In genomic region chr16:89565506-89566372, GRCh38 we compare ENCODE assay signal across 9 cellular contexts. TPM values are rescaled to one million over a fixed set of nuclear protein-coding genes. Genes with fewer than 3 reads are reported as not detected.
A peak's percentile ranks its signal among the peaks of the same experiment; 100 is the strongest.
DNase-seq lines count a peak whose midpoint lies in the region; ATAC-seq, FAIRE-seq and TF ChIP-seq lines count a peak whose summit lies in the region.
"Had no signal": no experiment of that assay in that cellular context is flagged by ENCODE, and none has a peak within 500 bp of the region (broad histone marks: within the 10 kb centered on the region; RNA-seq: fewer than 3 reads in every experiment).

No MANE protein-coding gene starts in this region.

- CTCF ChIA-PET in K562 (lab: Yijun Ruan, JAX; ENCODE audit: low intra/inter-chr PET ratio) = no interaction called here

- BruUV-seq in K562 (replicated peaks; lab: Mats Ljungman, UMichigan) = no TSS peak

- in situ Hi-C loops in Caki2 (cut with HindIII; ENCODE audit: low pct_unique_long_range_greater_than_20kb, low sequenced_read_pairs) = no loop called here
- in situ Hi-C loops in K562 (cut with MboI) = no loop called here

- H3K27ac Mint-ChIP-seq in immature natural killer cell = peak overlapping the region in 4 of 6 donors; percentile 35 to 77 (median 46)

- peak overlapping the region; percentile 99 for H3K4me2 ChIP-seq in K562 (ENCODE audit: insufficient read depth, low read length)

- H3K9me3 ChIP-seq in HUES6 (ENCODE audit: control insufficient read depth, insufficient read depth, low read depth, low read length) (no peaks in the 10 kb centered on the region), K562 (replicated peaks; ENCODE audit: control insufficient read depth, insufficient read depth, low read depth, low read length) (0 out of 2 replicates have a peak, but pooled peaks cover 2% of the 10 kb centered on the region)

- TF ChIP-seq POLR2A in K562 (conservative IDR thresholded peaks at IDR 0.05) = peak; percentile 44

- peaks cover 6% of the 10 kb centered on the region; the same call in 1 of the 2 replicates for H3K27me3 ChIP-seq in HUES6 (ENCODE audit: control insufficient read depth, insufficient read depth, low read length)
- H3K27me3 ChIP-seq in K562 (ENCODE audit: control insufficient read depth in 2 of 2, insufficient read depth in 2 of 2, low read length in 2 of 2) = no peaks in the 10 kb centered on the region; a peak in 1 of 5 replicates

- peak overlapping the region; percentile 36 for H3K9ac ChIP-seq in HUES6 (ENCODE audit: low read length)
- peak overlapping the region; percentile 17 to 90; a peak in 3 of 4 replicates for H3K9ac ChIP-seq in K562 (ENCODE audit: insufficient read depth in 1 of 2, low read depth in 2 of 2, low read length in 2 of 2)

- DNase-seq in Caki2 (ENCODE audit: low read depth) (peak; percentile 75), SKM-1 treated with dmso at 0.1 percent for 144 hours (lab: John Stamatoyannopoulos, UW; ENCODE audit: unreplicated experiment) (peak; percentile 63), K562 (ENCODE audit: extremely low read depth in 1 of 4, low spot score in 3 of 4) (peak; percentile 59 to 81 (median 61)), immature natural killer cell (peak; percentile 20 to 36 (median 30))
- DNase-seq in stimulated activated CD4-positive, alpha-beta T cell treated with anti-CD3 and anti-CD28 coated beads, Interleukin-4, amount 100 ng/mL, for 1 hour = peak; percentile 61

- peaks cover 11 to 26% (median 15%) of the 10 kb centered on the region in 3 donors for H3K36me3 Mint-ChIP-seq in immature natural killer cell

- peaks cover 6% of the 10 kb centered on the region for H3K9me1 ChIP-seq in K562 (ENCODE audit: control insufficient read depth, insufficient read depth, low read length)

- POLR2A ChIA-PET in K562 (lab: Yijun Ruan, JAX) = interaction anchor here (0.5 to 2.7 kb wide), 10 partner anchors 8 to 1925 kb away, joined by 3 to 15 read pairs (median 4); partner anchors contain the start of genes CPNE7 and VPS9D1

- peaks cover 43% of the 10 kb centered on the region for H3K36me3 ChIP-seq in HUES6 (ENCODE audit: control insufficient read depth, insufficient read depth, low read length)
- peaks cover 40% of the 10 kb centered on the region for H3K36me3 ChIP-seq in K562 (ENCODE audit: control insufficient read depth, insufficient read depth, low read length)

- peaks cover 39% of the 10 kb centered on the region for H3K79me2 ChIP-seq in K562 (ENCODE audit: control insufficient read depth, insufficient read depth, low read length)

- peak overlapping the region; percentile 51 for H3K4me3 ChIP-seq in HUES6 (ENCODE audit: low read depth, low read length)
- peak overlapping the region; percentile 7; the same call in 1 of the 2 replicates for H3K4me3 ChIP-seq in K562

- peaks cover 0 to 16% (median 0%) of the 10 kb centered on the region in 3 donors for H3K27me3 Mint-ChIP-seq in immature natural killer cell (ENCODE audit: low read depth in 3 of 3)

- H3K4me3 Mint-ChIP-seq in immature natural killer cell = peak overlapping the region; percentile 50 to 75 (median 60)

- H3K9me3 Mint-ChIP-seq in immature natural killer cell = no peaks in the 10 kb centered on the region

- peak; percentile 51 to 83 (median 56) for TF ChIP-seq CTCF in K562 (IDR thresholded peaks at IDR 0.05 in 2 of 3, conservative IDR thresholded peaks at IDR 0.05 in 1 of 3; ENCODE audit: insufficient read depth in 2 of 3, low read depth in 1 of 3, low read length in 3 of 3)

- intact Hi-C loops in K562 (cut with micrococcal nuclease) = loop anchor here (10.0 kb wide), 1 partner anchor 761 kb away; the partner anchor contains the start of gene CDT1

- H3K4me1 ChIP-seq in HUES6 (ENCODE audit: control insufficient read depth, insufficient read depth, low read length) (peaks cover 39% of the 10 kb centered on the region), K562 (replicated peaks in 1 of 2; ENCODE audit: control insufficient read depth in 2 of 2, insufficient read depth in 2 of 2, low read length in 2 of 2) (peaks cover 39 to 65% of the 10 kb centered on the region in 2 experiments)

- WGBS in K562 (ENCODE audit: insufficient coverage, low coverage, missing lambda C conversion rate) = 1% methylated on average over 46 of the region's 46 CpGs

- ATAC-seq in K562 (peak; percentile 58), HG02759 (IDR thresholded peaks at IDR 0.05; ENCODE audit: unreplicated experiment) (no peak), HG02870 (IDR thresholded peaks at IDR 0.05; ENCODE audit: unreplicated experiment) (no peak)

- peaks cover 60% of the 10 kb centered on the region for H4K20me1 ChIP-seq in K562 (replicated peaks; ENCODE audit: control insufficient read depth, insufficient read depth, low read length)

- H3K27ac ChIP-seq in HUES6 (ENCODE audit: low read depth, low read length) (no peak overlapping the region), K562 (ENCODE audit: extremely low read depth, low read depth, low read length) (peak overlapping the region; percentile 21; the same call in 1 of the 3 replicates)

- H2AFZ ChIP-seq in K562 (ENCODE audit: low read depth, low read length) = peak overlapping the region; percentile 10; the same call in 1 of the 2 replicates

- TF ChIP-seq EP300 in K562 (IDR thresholded peaks at IDR 0.05; ENCODE audit: low read length) = no peak

- TF ChIP-seq RAD21 in K562 (CRISPR knock-in tag; conservative IDR thresholded peaks at IDR 0.05 in 1 of 2, IDR thresholded peaks at IDR 0.05 in 1 of 2) = no peak

- FAIRE-seq in K562 (lab: Jason Lieb, UNC) = no peak
- FAIRE-seq: TTC549 had no signal

- peaks cover 36 to 46% of the 10 kb centered on the region in 2 donors for H3K4me1 Mint-ChIP-seq in immature natural killer cell

RNA-seq across cellular contexts. Expression of gene RPL13, which starts 5.3 kb away (rescaled TPM):
- 4,469 and 5,108 TPM in 2 replicates for total RNA-seq in Caki2 (2014; rRNA removed; shearing (Covaris generic); ENCODE audit: low replicate concordance)
- total RNA-seq in K562 (2011; cell fraction: chromatin; rRNA removed; ENCODE audit: low replicate concordance) = 190 and 375 TPM in 2 replicates
- 1,145 and 1,282 TPM in 2 replicates for total RNA-seq in K562 (2011; cell fraction: nucleolus; rRNA removed)
- 741 and 1,472 TPM in 2 replicates for total RNA-seq in K562 (2011; cell fraction: nucleoplasm; rRNA removed)
- total RNA-seq in K562 (2014; rRNA removed) (6,042 and 8,261 TPM in 2 replicates), K562 (2014; rRNA removed; fragmentation: Illumina TruSeq; extraction: Trizol) (916 and 1,208 TPM in 2 replicates), K562 (2015; rRNA removed; fragmentation: Illumina TruSeq; extraction: Trizol) (2,074 and 2,169 TPM in 2 replicates), K562 (2021) (2,859 and 3,283 TPM in 2 replicates)
- polyA plus RNA-seq in K562 (2011; rRNA removed) (1,633 and 2,887 TPM in 2 replicates), K562 (2014; fragmentation: Illumina TruSeq; extraction: Trizol) (1,258 and 1,518 TPM in 2 replicates), K562 (2014; fragmentation: Nextera tagmentation; extraction: Ambion mirVana) (100 to 1,000 TPM; 227 to 348 TPM), K562 (2014; rRNA removed) (4,293 and 4,381 TPM in 2 replicates), immature natural killer cell (1,000 to 10,000 TPM; 1,461 to 3,229 (median 2,406) TPM)
- polyA plus RNA-seq in K562 (2011; cell fraction: cytosol; rRNA removed) = 3,426 and 8,334 TPM in 2 replicates
- 2,104 and 2,686 TPM in 2 replicates for polyA plus RNA-seq in K562 (2011; cell fraction: nucleus; rRNA removed)
- polyA plus RNA-seq in K562 (2012) = 2,765 and 5,488 TPM in 2 replicates
- 413 and 474 TPM in 2 replicates for polyA minus RNA-seq in K562 (2011; rRNA and poly(A)+ RNA removed)
- polyA minus RNA-seq in K562 (2011; cell fraction: cytosol; rRNA and poly(A)+ RNA removed) = 1,370 and 2,343 TPM in 2 replicates
- polyA minus RNA-seq in K562 (2011; cell fraction: nucleus; rRNA and poly(A)+ RNA removed) = 505 and 641 TPM in 2 replicates

RNA-seq across cellular contexts. Expression of gene CPNE7, which starts 9.8 kb away (rescaled TPM):
- 9.4 and 15.9 TPM in 2 replicates for total RNA-seq in Caki2 (2014; rRNA removed; shearing (Covaris generic); ENCODE audit: low replicate concordance)
- 170 and 336 TPM in 2 replicates for total RNA-seq in K562 (2011; cell fraction: chromatin; rRNA removed; ENCODE audit: low replicate concordance)
- total RNA-seq in K562 (2011; cell fraction: nucleolus; rRNA removed) = 170 and 181 TPM in 2 replicates
- total RNA-seq in K562 (2011; cell fraction: nucleoplasm; rRNA removed) = 123 and 131 TPM in 2 replicates
- total RNA-seq in K562 (2014; rRNA removed) (46.8 and 63.6 TPM in 2 replicates), K562 (2014; rRNA removed; fragmentation: Illumina TruSeq; extraction: Trizol) (16.2 and 18.8 TPM in 2 replicates), K562 (2015; rRNA removed; fragmentation: Illumina TruSeq; extraction: Trizol) (16.9 and 18.5 TPM in 2 replicates), K562 (2021) (58.8 and 73.4 TPM in 2 replicates)
- polyA plus RNA-seq in K562 (2011; rRNA removed) (32.7 and 33.6 TPM in 2 replicates), K562 (2014; fragmentation: Illumina TruSeq; extraction: Trizol) (31.5 and 39.1 TPM in 2 replicates), K562 (2014; fragmentation: Nextera tagmentation; extraction: Ambion mirVana) (1 to 10 TPM in 1 of 2 experiments, under 1 TPM in 1; 0.30 to 1.9 TPM), K562 (2014; rRNA removed) (67.3 and 78.1 TPM in 2 replicates), immature natural killer cell (1 to 10 TPM in 2 of 3 donors, not detected in 1; 1.9 to 5.1 TPM)
- polyA plus RNA-seq in K562 (2011; cell fraction: cytosol; rRNA removed) = 19.6 and 36.0 TPM in 2 replicates
- 330 and 699 TPM in 2 replicates for polyA plus RNA-seq in K562 (2011; cell fraction: nucleus; rRNA removed)
- 44.5 and 48.7 TPM in 2 replicates for polyA plus RNA-seq in K562 (2012)
- polyA minus RNA-seq in K562 (2011; rRNA and poly(A)+ RNA removed) = 9.2 TPM in 2 replicates
- 10.7 and 11.9 TPM in 2 replicates for polyA minus RNA-seq in K562 (2011; cell fraction: cytosol; rRNA and poly(A)+ RNA removed)
- 34.3 and 47.3 TPM in 2 replicates for polyA minus RNA-seq in K562 (2011; cell fraction: nucleus; rRNA and poly(A)+ RNA removed)

RNA-seq across cellular contexts. Expression of gene DPEP1, which starts 47.7 kb away (rescaled TPM):
- not detected in 2 replicates for total RNA-seq in Caki2 (2014; rRNA removed; shearing (Covaris generic); ENCODE audit: low replicate concordance)
- total RNA-seq in K562 (2011; cell fraction: chromatin; rRNA removed; ENCODE audit: low replicate concordance) = 0.23 TPM in 1 of 2 replicates, not detected in the other
- 0.67 and 1.3 TPM in 2 replicates for total RNA-seq in K562 (2011; cell fraction: nucleolus; rRNA removed)
- total RNA-seq in K562 (2011; cell fraction: nucleoplasm; rRNA removed) = 0.46 TPM in 1 of 2 replicates, not detected in the other
- 0.14 TPM in 1 of 2 replicates, not detected in the other for total RNA-seq in K562 (2014; rRNA removed)
- total RNA-seq in K562 (2014; rRNA removed; fragmentation: Illumina TruSeq; extraction: Trizol) = not detected in 2 replicates
- total RNA-seq in K562 (2015; rRNA removed; fragmentation: Illumina TruSeq; extraction: Trizol) = not detected in 2 replicates
- 0.20 and 0.22 TPM in 2 replicates for total RNA-seq in K562 (2021)
- polyA plus RNA-seq in K562 (2011; rRNA removed) = 0.31 and 0.34 TPM in 2 replicates
- 0.22 and 1.2 TPM in 2 replicates for polyA plus RNA-seq in K562 (2011; cell fraction: cytosol; rRNA removed)
- polyA plus RNA-seq in K562 (2011; cell fraction: nucleus; rRNA removed) = 1.1 TPM in 2 replicates
- polyA plus RNA-seq in K562 (2012) = 0.17 and 0.21 TPM in 2 replicates
- 0.08 TPM in 1 of 2 replicates, not detected in the other for polyA plus RNA-seq in K562 (2014; fragmentation: Illumina TruSeq; extraction: Trizol)
- polyA plus RNA-seq in K562 (2014; fragmentation: Nextera tagmentation; extraction: Ambion mirVana) = not detected
- polyA plus RNA-seq in K562 (2014; rRNA removed) = 0.18 TPM in 1 of 2 replicates, not detected in the other
- polyA minus RNA-seq in K562 (2011; rRNA and poly(A)+ RNA removed) = not detected in 2 replicates
- not detected in 2 replicates for polyA minus RNA-seq in K562 (2011; cell fraction: cytosol; rRNA and poly(A)+ RNA removed)
- polyA minus RNA-seq in K562 (2011; cell fraction: nucleus; rRNA and poly(A)+ RNA removed) = not detected in 2 replicates
- not detected for polyA plus RNA-seq in immature natural killer cell

RNA-seq across cellular contexts. Expression of gene SPG7, which starts 57.5 kb away (rescaled TPM):
- 58.6 and 65.0 TPM in 2 replicates for total RNA-seq in Caki2 (2014; rRNA removed; shearing (Covaris generic); ENCODE audit: low replicate concordance)
- total RNA-seq in K562 (2011; cell fraction: chromatin; rRNA removed; ENCODE audit: low replicate concordance) = 538 and 821 TPM in 2 replicates
- total RNA-seq in K562 (2011; cell fraction: nucleolus; rRNA removed) = 360 and 372 TPM in 2 replicates
- total RNA-seq in K562 (2011; cell fraction: nucleoplasm; rRNA removed) = 370 and 431 TPM in 2 replicates
- total RNA-seq in K562 (2014; rRNA removed) (67.4 and 136 TPM in 2 replicates), K562 (2014; rRNA removed; fragmentation: Illumina TruSeq; extraction: Trizol) (37.3 and 41.2 TPM in 2 replicates), K562 (2015; rRNA removed; fragmentation: Illumina TruSeq; extraction: Trizol) (51.9 and 55.5 TPM in 2 replicates), K562 (2021) (74.8 and 75.4 TPM in 2 replicates)
- polyA plus RNA-seq in K562 (2011; rRNA removed) (44.2 and 53.2 TPM in 2 replicates), K562 (2014; fragmentation: Illumina TruSeq; extraction: Trizol) (49.2 and 49.4 TPM in 2 replicates), K562 (2014; fragmentation: Nextera tagmentation; extraction: Ambion mirVana) (1 to 10 TPM; 5.8 to 7.0 TPM), K562 (2014; rRNA removed) (62.6 and 89.1 TPM in 2 replicates), immature natural killer cell (10 to 100 TPM; 39.7 to 48.4 (median 41.0) TPM)
- 33.7 and 35.7 TPM in 2 replicates for polyA plus RNA-seq in K562 (2011; cell fraction: cytosol; rRNA removed)
- 243 and 279 TPM in 2 replicates for polyA plus RNA-seq in K562 (2011; cell fraction: nucleus; rRNA removed)
- polyA plus RNA-seq in K562 (2012) = 41.5 and 49.6 TPM in 2 replicates
- polyA minus RNA-seq in K562 (2011; rRNA and poly(A)+ RNA removed) = 44.3 and 53.3 TPM in 2 replicates
- polyA minus RNA-seq in K562 (2011; cell fraction: cytosol; rRNA and poly(A)+ RNA removed) = 30.5 and 50.1 TPM in 2 replicates
- 79.4 and 87.9 TPM in 2 replicates for polyA minus RNA-seq in K562 (2011; cell fraction: nucleus; rRNA and poly(A)+ RNA removed)
